In genomic region chr2:39642054-39642742, GRCh38 we compare ENCODE assay signal across 11 cellular contexts. TPM values are rescaled to one million over a fixed set of nuclear protein-coding genes. Genes with fewer than 3 reads are reported as not detected.
A peak's percentile ranks its signal among the peaks of the same experiment; 100 is the strongest.
DNase-seq lines count a peak whose midpoint lies in the region; ATAC-seq and TF ChIP-seq lines count a peak whose summit lies in the region.
"Had no signal": no experiment of that assay in that cellular context is flagged by ENCODE, and none has a peak within 500 bp of the region (broad histone marks: within the 10 kb centered on the region; RNA-seq: fewer than 3 reads in every experiment).

No MANE protein-coding gene starts in this region.

- in situ Hi-C loops in brain microvascular endothelial cell (cut with HindIII; ENCODE audit: low pct_ligation_motif_present, low sequenced_read_pairs): no loop called here

- intact Hi-C loops in Right ventricle myocardium superior (cut with DNase I) (no loop called here), lower leg skin (cut with DNase I; ENCODE audit: low total_unique reads) (no loop called here)

- no peaks in the 10 kb centered on the region for H3K36me3 ChIP-seq in right atrium auricular region
- no peaks in the 10 kb centered on the region for H3K36me3 ChIP-seq in brain microvascular endothelial cell (replicated peaks)

- DNase-seq in Right ventricle myocardium superior: no peak
- no peak for DNase-seq in right atrium auricular region (ENCODE audit: low spot score)
- peak; percentile 84 for DNase-seq in brain microvascular endothelial cell
- DNase-seq in hippocampal formation (lab: John Stamatoyannopoulos, UW): peak; percentile 60 to 79
- DNase-seq in effector CD4-positive, alpha-beta T cell: no peak
- DNase-seq in lower leg skin (ENCODE audit: low spot score in 2 of 2): no peak
- DNase-seq: activated effector memory CD4-positive, alpha-beta T cell treated with Interleukin-2 at 50 U/mL for 16 hours; stimulated activated naive B cell treated with anti-CD40 and anti-IgM and Interleukin-4, amounts not matched to agents 10 μg/mL and 1 μg/mL and 100 μg/mL, for 72 hours; T-helper 17 cell had no signal

- WGBS in lower leg skin, 2 donors: 24 to 31% methylated on average over 6 of the region's 6 CpGs

- peaks cover 0 to 17% of the 10 kb centered on the region in 2 donors for H3K4me1 ChIP-seq in right atrium auricular region

- H3K4me3 ChIP-seq in right atrium auricular region (no peak overlapping the region), brain microvascular endothelial cell (ENCODE audit: low read depth, low read length) (no peak overlapping the region), lower leg skin (ENCODE audit: low read depth, poor library complexity, severe bottlenecking) (no peak overlapping the region)

- TF ChIP-seq POLR2A in lower leg skin (IDR thresholded peaks at IDR 0.05): no peak

- TF ChIP-seq CTCF in right atrium auricular region (IDR thresholded peaks at IDR 0.05): no peak
- no peak for TF ChIP-seq CTCF in brain microvascular endothelial cell (IDR thresholded peaks at IDR 0.05; ENCODE audit: low read depth, low read length, missing control alignments)
- TF ChIP-seq CTCF in lower leg skin (IDR thresholded peaks at IDR 0.05): no peak

- no peaks in the 10 kb centered on the region for H3K9me3 ChIP-seq in right atrium auricular region

- H3K27me3 ChIP-seq in right atrium auricular region (no peaks in the 10 kb centered on the region), brain microvascular endothelial cell (replicated peaks) (no peaks in the 10 kb centered on the region)

- H3K27ac ChIP-seq in right atrium auricular region (no peak overlapping the region), brain microvascular endothelial cell (peak overlapping the region; percentile 38)

- ATAC-seq in Right ventricle myocardium superior (ENCODE audit: poor library complexity) (peak; percentile 64), GM19351 (IDR thresholded peaks at IDR 0.05; ENCODE audit: unreplicated experiment) (no peak), GM21529 (IDR thresholded peaks at IDR 0.05; ENCODE audit: unreplicated experiment) (no peak)
- ATAC-seq: stimulated activated naive B cell treated with anti-CD40 and anti-IgM and Interleukin-4, amounts not matched to agents 10 μg/mL and 1 μg/mL and 100 μg/mL, for 72 hours; T-helper 17 cell had no signal

RNA-seq across cellular contexts. Expression of gene TMEM178A, which starts 23.5 kb away (rescaled TPM):
- total RNA-seq in Right ventricle myocardium superior: 1.9 TPM
- 1 to 10 TPM; 2.9 to 4.3 TPM for total RNA-seq in right atrium auricular region
- 1 to 10 TPM in 2 of 4 donors, under 1 TPM in 2; 0.68 to 1.4 (median 1.1) TPM for total RNA-seq in lower leg skin

Comparison
In these comparisons a context has a peak if more than half of its experiments do, and no peak if none do; other contexts are left out.
1. DNase-seq: peak in brain microvascular endothelial cell (single experiment) and hippocampal formation (2 of 2); none in Right ventricle myocardium superior (single experiment), right atrium auricular region (single experiment), effector CD4-positive, alpha-beta T cell (single experiment) and lower leg skin (0 of 2).